ENCODE assay signal across 1 cellular context in genomic region chr2:33437297-33437696, GRCh38.
TF ChIP-seq lines count a peak whose summit lies in the region.

No MANE protein-coding gene starts in this region.

TF ChIP-seq in K562, 482 proteins besides CTCF, POLR2A, EP300 and RAD21 (continued from another document and continues in another):
- TF ChIP-seq, protein P1, sequence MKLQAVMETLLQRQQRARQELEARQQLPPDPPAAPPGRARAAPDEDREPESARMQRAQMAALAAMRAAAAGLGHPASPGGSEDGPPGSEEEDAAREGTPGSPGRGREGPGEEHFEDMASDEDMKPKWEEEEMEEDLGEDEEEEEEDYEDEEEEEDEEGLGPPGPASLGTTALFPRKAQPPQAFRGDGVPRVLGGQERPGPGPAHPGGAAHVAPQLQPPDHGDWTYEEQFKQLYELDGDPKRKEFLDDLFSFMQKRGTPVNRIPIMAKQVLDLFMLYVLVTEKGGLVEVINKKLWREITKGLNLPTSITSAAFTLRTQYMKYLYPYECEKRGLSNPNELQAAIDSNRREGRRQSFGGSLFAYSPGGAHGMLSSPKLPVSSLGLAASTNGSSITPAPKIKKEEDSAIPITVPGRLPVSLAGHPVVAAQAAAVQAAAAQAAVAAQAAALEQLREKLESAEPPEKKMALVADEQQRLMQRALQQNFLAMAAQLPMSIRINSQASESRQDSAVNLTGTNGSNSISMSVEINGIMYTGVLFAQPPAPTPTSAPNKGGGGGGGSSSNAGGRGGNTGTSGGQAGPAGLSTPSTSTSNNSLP (IDR thresholded peaks at IDR 0.05; ENCODE audit: borderline replicate concordance, low read depth, low read length) = 0 out of 2 replicates have a peak, but pooled peaks have one; percentile 18
- TF ChIP-seq KDM1A (IDR thresholded peaks at IDR 0.05) (0 out of 4 replicates have a peak, but pooled peaks of 1 of the 2 experiments have one; percentile 16), ESRRB (CRISPR knock-in tag; IDR thresholded peaks at IDR 0.05; ENCODE audit: borderline replicate concordance) (no peak), ZNF280B (CRISPR knock-in tag; IDR thresholded peaks at IDR 0.05) (no peak), BDP1 (IDR thresholded peaks at IDR 0.05; ENCODE audit: insufficient read depth, insufficient read length) (no peak), ZNF318 (IDR thresholded peaks at IDR 0.05; ENCODE audit: borderline replicate concordance in 1 of 2, low read depth in 1 of 2) (no peak), MAFG (tag; conservative IDR thresholded peaks at IDR 0.05) (peak; percentile 39), PML (IDR thresholded peaks at IDR 0.05; ENCODE audit: low read length) (peak; percentile 61; the same call in 1 of the 2 replicates), CBFA2T3 (IDR thresholded peaks at IDR 0.05) (peak; percentile 81), HMBOX1 (IDR thresholded peaks at IDR 0.05) (0 out of 2 replicates have a peak, but pooled peaks have one; percentile 14), ZNF695 (CRISPR knock-in tag; IDR thresholded peaks at IDR 0.05) (no peak), NR2F6 (CRISPR knock-in tag; IDR thresholded peaks at IDR 0.05) (no peak), NCOA4 (IDR thresholded peaks at IDR 0.05; ENCODE audit: partially characterized antibody) (no peak), MEF2D (tag; conservative IDR thresholded peaks at IDR 0.05; ENCODE audit: low read depth) (0 out of 2 replicates have a peak, but pooled peaks have one; percentile 17), LEF1 (IDR thresholded peaks at IDR 0.05) (peak; percentile 31; the same call in 1 of the 2 replicates), DMBX1 (CRISPR knock-in tag; IDR thresholded peaks at IDR 0.05; ENCODE audit: borderline replicate concordance) (0 out of 2 replicates have a peak, but pooled peaks have one; percentile 22), CC2D1A (IDR thresholded peaks at IDR 0.05) (0 out of 2 replicates have a peak, but pooled peaks have one; percentile 11), SMARCE1 (IDR thresholded peaks at IDR 0.05) (peak; percentile 61; the same call in 1 of the 2 replicates), ZNF175 (CRISPR knock-in tag; IDR thresholded peaks at IDR 0.05; ENCODE audit: low read depth) (0 out of 2 replicates have a peak, but pooled peaks have one; percentile 31), HBP1 (CRISPR knock-in tag; IDR thresholded peaks at IDR 0.05) (no peak)
- TF ChIP-seq, protein P2, sequence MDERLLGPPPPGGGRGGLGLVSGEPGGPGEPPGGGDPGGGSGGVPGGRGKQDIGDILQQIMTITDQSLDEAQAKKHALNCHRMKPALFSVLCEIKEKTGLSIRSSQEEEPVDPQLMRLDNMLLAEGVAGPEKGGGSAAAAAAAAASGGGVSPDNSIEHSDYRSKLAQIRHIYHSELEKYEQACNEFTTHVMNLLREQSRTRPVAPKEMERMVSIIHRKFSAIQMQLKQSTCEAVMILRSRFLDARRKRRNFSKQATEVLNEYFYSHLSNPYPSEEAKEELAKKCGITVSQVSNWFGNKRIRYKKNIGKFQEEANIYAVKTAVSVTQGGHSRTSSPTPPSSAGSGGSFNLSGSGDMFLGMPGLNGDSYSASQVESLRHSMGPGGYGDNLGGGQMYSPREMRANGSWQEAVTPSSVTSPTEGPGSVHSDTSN (CRISPR knock-in tag; IDR thresholded peaks at IDR 0.05; ENCODE audit: low read depth) = no peak
- TF ChIP-seq, protein P2 (tag; conservative IDR thresholded peaks at IDR 0.05; ENCODE audit: low read depth) = 0 out of 2 replicates have a peak, but pooled peaks have one; percentile 38
- TF ChIP-seq, protein P3, sequence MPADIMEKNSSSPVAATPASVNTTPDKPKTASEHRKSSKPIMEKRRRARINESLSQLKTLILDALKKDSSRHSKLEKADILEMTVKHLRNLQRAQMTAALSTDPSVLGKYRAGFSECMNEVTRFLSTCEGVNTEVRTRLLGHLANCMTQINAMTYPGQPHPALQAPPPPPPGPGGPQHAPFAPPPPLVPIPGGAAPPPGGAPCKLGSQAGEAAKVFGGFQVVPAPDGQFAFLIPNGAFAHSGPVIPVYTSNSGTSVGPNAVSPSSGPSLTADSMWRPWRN (IDR thresholded peaks at IDR 0.05; ENCODE audit: low read depth) = no peak
- TF ChIP-seq, protein P4, sequence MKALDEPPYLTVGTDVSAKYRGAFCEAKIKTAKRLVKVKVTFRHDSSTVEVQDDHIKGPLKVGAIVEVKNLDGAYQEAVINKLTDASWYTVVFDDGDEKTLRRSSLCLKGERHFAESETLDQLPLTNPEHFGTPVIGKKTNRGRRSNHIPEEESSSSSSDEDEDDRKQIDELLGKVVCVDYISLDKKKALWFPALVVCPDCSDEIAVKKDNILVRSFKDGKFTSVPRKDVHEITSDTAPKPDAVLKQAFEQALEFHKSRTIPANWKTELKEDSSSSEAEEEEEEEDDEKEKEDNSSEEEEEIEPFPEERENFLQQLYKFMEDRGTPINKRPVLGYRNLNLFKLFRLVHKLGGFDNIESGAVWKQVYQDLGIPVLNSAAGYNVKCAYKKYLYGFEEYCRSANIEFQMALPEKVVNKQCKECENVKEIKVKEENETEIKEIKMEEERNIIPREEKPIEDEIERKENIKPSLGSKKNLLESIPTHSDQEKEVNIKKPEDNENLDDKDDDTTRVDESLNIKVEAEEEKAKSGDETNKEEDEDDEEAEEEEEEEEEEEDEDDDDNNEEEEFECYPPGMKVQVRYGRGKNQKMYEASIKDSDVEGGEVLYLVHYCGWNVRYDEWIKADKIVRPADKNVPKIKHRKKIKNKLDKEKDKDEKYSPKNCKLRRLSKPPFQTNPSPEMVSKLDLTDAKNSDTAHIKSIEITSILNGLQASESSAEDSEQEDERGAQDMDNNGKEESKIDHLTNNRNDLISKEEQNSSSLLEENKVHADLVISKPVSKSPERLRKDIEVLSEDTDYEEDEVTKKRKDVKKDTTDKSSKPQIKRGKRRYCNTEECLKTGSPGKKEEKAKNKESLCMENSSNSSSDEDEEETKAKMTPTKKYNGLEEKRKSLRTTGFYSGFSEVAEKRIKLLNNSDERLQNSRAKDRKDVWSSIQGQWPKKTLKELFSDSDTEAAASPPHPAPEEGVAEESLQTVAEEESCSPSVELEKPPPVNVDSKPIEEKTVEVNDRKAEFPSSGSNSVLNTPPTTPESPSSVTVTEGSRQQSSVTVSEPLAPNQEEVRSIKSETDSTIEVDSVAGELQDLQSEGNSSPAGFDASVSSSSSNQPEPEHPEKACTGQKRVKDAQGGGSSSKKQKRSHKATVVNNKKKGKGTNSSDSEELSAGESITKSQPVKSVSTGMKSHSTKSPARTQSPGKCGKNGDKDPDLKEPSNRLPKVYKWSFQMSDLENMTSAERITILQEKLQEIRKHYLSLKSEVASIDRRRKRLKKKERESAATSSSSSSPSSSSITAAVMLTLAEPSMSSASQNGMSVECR (CRISPR knock-in tag; IDR thresholded peaks at IDR 0.05) = no peak
- TF ChIP-seq, protein P5, sequence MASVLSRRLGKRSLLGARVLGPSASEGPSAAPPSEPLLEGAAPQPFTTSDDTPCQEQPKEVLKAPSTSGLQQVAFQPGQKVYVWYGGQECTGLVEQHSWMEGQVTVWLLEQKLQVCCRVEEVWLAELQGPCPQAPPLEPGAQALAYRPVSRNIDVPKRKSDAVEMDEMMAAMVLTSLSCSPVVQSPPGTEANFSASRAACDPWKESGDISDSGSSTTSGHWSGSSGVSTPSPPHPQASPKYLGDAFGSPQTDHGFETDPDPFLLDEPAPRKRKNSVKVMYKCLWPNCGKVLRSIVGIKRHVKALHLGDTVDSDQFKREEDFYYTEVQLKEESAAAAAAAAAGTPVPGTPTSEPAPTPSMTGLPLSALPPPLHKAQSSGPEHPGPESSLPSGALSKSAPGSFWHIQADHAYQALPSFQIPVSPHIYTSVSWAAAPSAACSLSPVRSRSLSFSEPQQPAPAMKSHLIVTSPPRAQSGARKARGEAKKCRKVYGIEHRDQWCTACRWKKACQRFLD (CRISPR knock-in tag; IDR thresholded peaks at IDR 0.05) = 0 out of 2 replicates have a peak, but pooled peaks have one; percentile 29
- TF ChIP-seq, protein P6, sequence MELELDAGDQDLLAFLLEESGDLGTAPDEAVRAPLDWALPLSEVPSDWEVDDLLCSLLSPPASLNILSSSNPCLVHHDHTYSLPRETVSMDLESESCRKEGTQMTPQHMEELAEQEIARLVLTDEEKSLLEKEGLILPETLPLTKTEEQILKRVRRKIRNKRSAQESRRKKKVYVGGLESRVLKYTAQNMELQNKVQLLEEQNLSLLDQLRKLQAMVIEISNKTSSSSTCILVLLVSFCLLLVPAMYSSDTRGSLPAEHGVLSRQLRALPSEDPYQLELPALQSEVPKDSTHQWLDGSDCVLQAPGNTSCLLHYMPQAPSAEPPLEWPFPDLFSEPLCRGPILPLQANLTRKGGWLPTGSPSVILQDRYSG (tag; conservative IDR thresholded peaks at IDR 0.05; ENCODE audit: low read depth) = no peak
